1 cellular context compared by ENCODE assay signal in the genomic region with DNA sequence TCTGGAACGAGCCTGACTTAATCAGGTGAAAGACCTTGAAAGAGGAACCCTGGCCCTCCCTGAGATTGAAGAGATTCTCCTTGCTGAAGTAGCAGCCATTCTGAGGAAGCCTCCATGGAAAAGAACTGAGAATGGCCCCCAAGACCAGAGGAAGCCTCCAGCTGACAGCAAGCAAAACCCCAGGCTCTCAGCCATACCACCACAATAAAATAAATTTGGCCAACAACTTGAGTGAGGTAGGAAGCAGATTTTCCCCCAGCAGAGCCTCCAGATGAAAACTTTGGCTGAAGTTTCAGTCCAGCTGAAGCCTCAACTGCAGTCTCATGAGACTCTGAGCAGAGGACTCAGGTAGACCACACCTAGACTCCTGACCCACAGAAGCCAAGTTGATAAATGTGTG.
TF ChIP-seq lines count a peak whose summit lies in the region.

No MANE protein-coding gene starts in this region.

TF ChIP-seq in K562, 482 proteins besides CTCF, POLR2A, EP300 and RAD21:
- TF ChIP-seq FOXM1 (IDR thresholded peaks at IDR 0.05; ENCODE audit: low read depth) (no peak), FOXM1 (CRISPR knock-in tag; IDR thresholded peaks at IDR 0.05; ENCODE audit: low read depth) (no peak), MED1 (CRISPR knock-in tag; IDR thresholded peaks at IDR 0.05; ENCODE audit: borderline replicate concordance) (no peak), ZNF134 (CRISPR knock-in tag; conservative IDR thresholded peaks at IDR 0.05) (0 out of 2 replicates have a peak, but pooled peaks have one; percentile 10), DNMT1 (IDR thresholded peaks at IDR 0.05) (no peak)
